In the genomic region with DNA sequence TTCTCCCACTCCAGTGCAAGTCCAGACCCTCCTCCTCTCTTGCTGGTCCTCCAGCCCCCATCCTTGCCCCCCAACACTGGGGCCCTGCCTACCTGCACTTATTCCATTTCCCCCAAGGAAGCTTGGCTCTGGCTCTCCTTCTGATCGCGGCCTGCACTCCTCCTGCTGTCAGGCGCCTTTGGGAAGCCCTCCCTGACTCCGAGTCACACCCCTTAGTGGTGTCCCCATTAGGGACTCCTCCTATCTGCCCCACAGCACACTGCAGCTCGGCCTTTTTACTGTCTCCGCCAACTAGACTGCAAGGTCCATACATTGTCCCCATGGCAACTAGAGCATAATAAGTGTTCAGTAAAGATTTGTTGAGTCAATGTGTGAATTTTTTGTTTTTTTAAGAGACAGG, we compare ENCODE assay signal across 1 cellular context.
TF ChIP-seq lines count a peak whose summit lies in the region.

No MANE protein-coding gene starts in this region.

TF ChIP-seq in HepG2, 621 proteins besides CTCF, POLR2A, EP300 and RAD21:
- TF ChIP-seq ZNF44 (CRISPR knock-in tag; IDR thresholded peaks at IDR 0.05) (no peak), PLSCR1 (CRISPR knock-in tag; IDR thresholded peaks at IDR 0.05; ENCODE audit: borderline replicate concordance) (no peak), ZNF644 (CRISPR knock-in tag; IDR thresholded peaks at IDR 0.05; ENCODE audit: low read depth) (no peak), TBP (CRISPR knock-in tag; IDR thresholded peaks at IDR 0.05) (no peak), ZMYM2 (CRISPR knock-in tag; IDR thresholded peaks at IDR 0.05) (no peak), DZIP1 (CRISPR knock-in tag; IDR thresholded peaks at IDR 0.05) (no peak), CAMTA2 (CRISPR knock-in tag; IDR thresholded peaks at IDR 0.05; ENCODE audit: borderline replicate concordance) (no peak), ZNF605 (CRISPR knock-in tag; IDR thresholded peaks at IDR 0.05) (no peak), RFXANK (CRISPR knock-in tag; IDR thresholded peaks at IDR 0.05) (no peak), ZNF235 (CRISPR knock-in tag; IDR thresholded peaks at IDR 0.05; ENCODE audit: borderline replicate concordance) (no peak), ZNF30 (CRISPR knock-in tag; IDR thresholded peaks at IDR 0.05) (no peak), MAFK (conservative IDR thresholded peaks at IDR 0.05 in 1 of 2, IDR thresholded peaks at IDR 0.05 in 1 of 2; ENCODE audit: low read length in 2 of 2) (no peak), ZNF383 (CRISPR knock-in tag; IDR thresholded peaks at IDR 0.05; ENCODE audit: borderline replicate concordance) (no peak)
- TF ChIP-seq, protein P1, sequence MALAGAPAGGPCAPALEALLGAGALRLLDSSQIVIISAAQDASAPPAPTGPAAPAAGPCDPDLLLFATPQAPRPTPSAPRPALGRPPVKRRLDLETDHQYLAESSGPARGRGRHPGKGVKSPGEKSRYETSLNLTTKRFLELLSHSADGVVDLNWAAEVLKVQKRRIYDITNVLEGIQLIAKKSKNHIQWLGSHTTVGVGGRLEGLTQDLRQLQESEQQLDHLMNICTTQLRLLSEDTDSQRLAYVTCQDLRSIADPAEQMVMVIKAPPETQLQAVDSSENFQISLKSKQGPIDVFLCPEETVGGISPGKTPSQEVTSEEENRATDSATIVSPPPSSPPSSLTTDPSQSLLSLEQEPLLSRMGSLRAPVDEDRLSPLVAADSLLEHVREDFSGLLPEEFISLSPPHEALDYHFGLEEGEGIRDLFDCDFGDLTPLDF (CRISPR knock-in tag; IDR thresholded peaks at IDR 0.05): no peak
- TF ChIP-seq, protein P2, sequence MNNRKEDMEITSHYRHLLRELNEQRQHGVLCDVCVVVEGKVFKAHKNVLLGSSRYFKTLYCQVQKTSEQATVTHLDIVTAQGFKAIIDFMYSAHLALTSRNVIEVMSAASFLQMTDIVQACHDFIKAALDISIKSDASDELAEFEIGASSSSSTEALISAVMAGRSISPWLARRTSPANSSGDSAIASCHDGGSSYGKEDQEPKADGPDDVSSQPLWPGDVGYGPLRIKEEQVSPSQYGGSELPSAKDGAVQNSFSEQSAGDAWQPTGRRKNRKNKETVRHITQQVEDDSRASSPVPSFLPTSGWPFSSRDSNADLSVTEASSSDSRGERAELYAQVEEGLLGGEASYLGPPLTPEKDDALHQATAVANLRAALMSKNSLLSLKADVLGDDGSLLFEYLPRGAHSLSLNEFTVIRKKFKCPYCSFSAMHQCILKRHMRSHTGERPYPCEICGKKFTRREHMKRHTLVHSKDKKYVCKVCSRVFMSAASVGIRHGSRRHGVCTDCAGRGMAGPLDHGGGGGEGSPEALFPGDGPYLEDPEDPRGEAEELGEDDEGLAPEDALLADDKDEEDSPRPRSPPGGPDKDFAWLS (CRISPR knock-in tag; IDR thresholded peaks at IDR 0.05; ENCODE audit: borderline replicate concordance): no peak
TF ChIP-seq in HepG2: peak in this region for 0.
